10 cellular contexts compared by ENCODE assay signal in the genomic region with DNA sequence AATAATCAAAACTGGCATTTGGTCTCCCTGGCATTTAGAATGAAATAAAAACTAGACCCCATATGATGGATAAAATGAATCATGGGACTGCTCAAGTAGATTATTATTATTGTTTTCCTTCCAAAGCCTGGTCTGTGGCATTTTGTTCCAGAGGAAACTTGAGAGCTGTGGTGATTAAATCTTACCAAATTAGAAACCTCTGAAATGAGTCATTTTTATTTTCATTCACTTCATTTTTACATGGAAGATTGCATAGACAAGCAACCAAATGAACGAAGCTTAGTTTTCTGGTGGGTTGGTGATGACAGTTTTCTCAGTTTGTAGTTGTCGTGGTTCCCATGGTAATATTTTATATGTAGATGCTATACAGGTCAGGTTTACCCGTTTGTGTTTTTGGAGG. TPM values are rescaled to one million over a fixed set of nuclear protein-coding genes. Genes with fewer than 3 reads are reported as not detected.
DNase-seq lines count a peak whose midpoint lies in the region; ATAC-seq and TF ChIP-seq lines count a peak whose summit lies in the region.
"Had no signal": no experiment of that assay in that cellular context is flagged by ENCODE, and none has a peak within 500 bp of the region (broad histone marks: within the 10 kb centered on the region; RNA-seq: fewer than 3 reads in every experiment).

No MANE protein-coding gene starts in this region.

- TF ChIP-seq CTCF in astrocyte of the cerebellum (IDR thresholded peaks at IDR 0.05; ENCODE audit: low read depth, low read length, missing control alignments) (no peak), OCI-LY7 (conservative IDR thresholded peaks at IDR 0.05; ENCODE audit: low read length) (no peak)

- in situ Hi-C loops in astrocyte of the cerebellum (cut with HindIII; ENCODE audit: low sequenced_read_pairs) = no loop called here

- CTCF ChIA-PET in OCI-LY7 (lab: Charles Lee; ENCODE audit: unreplicated experiment) = no interaction called here

- peak; percentile 88 for ATAC-seq in activated CD4-positive, CD25-positive, alpha-beta regulatory T cell treated with anti-CD3 and anti-CD28 coated beads, Interleukin-2, amount 50 U/mL, for 24 hours
- ATAC-seq in HG03159 (IDR thresholded peaks at IDR 0.05; ENCODE audit: unreplicated experiment) = peak; percentile 51

- POLR2A ChIA-PET in OCI-LY7 (lab: Charles Lee) = no interaction called here

- no peaks in the 10 kb centered on the region for H3K27me3 ChIP-seq in skeletal muscle satellite cell (ENCODE audit: control insufficient read depth, insufficient read depth, low read length)
- H3K27me3 ChIP-seq: neural progenitor cell had no signal

- peak overlapping the region; percentile 58 for H3K4me2 ChIP-seq in skeletal muscle satellite cell (ENCODE audit: low read length)
- no peak overlapping the region for H3K4me2 ChIP-seq in OCI-LY7 (ENCODE audit: low read length)
- H3K4me2 ChIP-seq: neural progenitor cell had no signal

- H3K36me3 ChIP-seq in skeletal muscle satellite cell (ENCODE audit: insufficient read depth, low read length) (no peaks in the 10 kb centered on the region), OCI-LY7 (ENCODE audit: insufficient read depth, low read length) (no peaks in the 10 kb centered on the region)

- H3K4me1 ChIP-seq in skeletal muscle satellite cell (ENCODE audit: control insufficient read depth, insufficient read depth, low read length) = peaks cover 17% of the 10 kb centered on the region
- no peaks in the 10 kb centered on the region for H3K4me1 ChIP-seq in OCI-LY7 (ENCODE audit: insufficient read depth, low read length, poor library complexity, severe bottlenecking)
- H3K4me1 ChIP-seq: neural progenitor cell had no signal

- H3K4me3 ChIP-seq in astrocyte of the cerebellum (ENCODE audit: low read depth, low read length) = no peak overlapping the region
- H3K4me3 ChIP-seq in skeletal muscle satellite cell (ENCODE audit: low read length) = peak overlapping the region; percentile 27
- H3K4me3 ChIP-seq in OCI-LY7 (ENCODE audit: low read depth, low read length, poor library complexity, severe bottlenecking) = no peak overlapping the region
- H3K4me3 ChIP-seq: neural progenitor cell had no signal

- H4K20me1 ChIP-seq in OCI-LY7 (ENCODE audit: insufficient read depth, low read length) = peaks cover 5% of the 10 kb centered on the region; the same call in 1 of the 2 replicates

- H3K27ac ChIP-seq in OCI-LY7 (ENCODE audit: low read depth, low read length, poor library complexity, severe bottlenecking) = no peak overlapping the region
- H3K27ac ChIP-seq: neural progenitor cell had no signal

- intact Hi-C loops in OCI-LY7 (cut with micrococcal nuclease; ENCODE audit: unreplicated experiment) = no loop called here

- no peaks in the 10 kb centered on the region for H3K9me2 ChIP-seq in OCI-LY7 (ENCODE audit: insufficient read depth, low read length)

- no peak for DNase-seq in activated CD4-positive, CD25-positive, alpha-beta regulatory T cell treated with anti-CD3 and anti-CD28 coated beads, Interleukin-2, amount 50 U/mL, for 72 hours
- DNase-seq in astrocyte of the cerebellum (ENCODE audit: low read depth) = peak; percentile 79
- DNase-seq in OCI-LY7 (ENCODE audit: low spot score) = no peak
- no peak for DNase-seq in NCI-H446 (lab: John Stamatoyannopoulos, UW)
- DNase-seq in NCI-H187 treated with DMSO at 0.1 percent for 48 hours (lab: John Stamatoyannopoulos, UW) = no peak
- DNase-seq: 8988T had no signal

- no peaks in the 10 kb centered on the region for H3K79me2 ChIP-seq in OCI-LY7 (ENCODE audit: insufficient read depth, low read depth, low read length)

- no peak overlapping the region for H3K9ac ChIP-seq in skeletal muscle satellite cell (ENCODE audit: low read depth, low read length)
- H3K9ac ChIP-seq: neural progenitor cell had no signal

- H2AFZ ChIP-seq in OCI-LY7 (ENCODE audit: low read length) = no peak overlapping the region
- H2AFZ ChIP-seq: neural progenitor cell had no signal

- BruUV-seq in OCI-LY7 (replicated peaks; lab: Mats Ljungman, UMichigan) = no TSS peak

- H3K9me3 ChIP-seq in skeletal muscle satellite cell (replicated peaks; ENCODE audit: low read length) = no peaks in the 10 kb centered on the region
- H3K9me3 ChIP-seq in OCI-LY7 (ENCODE audit: low read length) = no peaks in the 10 kb centered on the region

RNA-seq across cellular contexts. Expression of a gene that starts 23.4 kb away (rescaled TPM):
- 130 and 148 TPM in 2 replicates for total RNA-seq in skeletal muscle satellite cell (2012; rRNA removed)
- total RNA-seq in OCI-LY7 (2014; rRNA removed; shearing (Covaris generic)) = not detected in 2 replicates
- total RNA-seq in OCI-LY7 (2022) = not detected in 2 replicates
